In genomic region chr6:93416575-93417420, GRCh38 we compare ENCODE assay signal across 8 cellular contexts. TPM values are rescaled to one million over a fixed set of nuclear protein-coding genes. Genes with fewer than 3 reads are reported as not detected.
DNase-seq lines count a peak whose midpoint lies in the region; ATAC-seq lines count a peak whose summit lies in the region.

No MANE protein-coding gene starts in this region.

- DNase-seq in HuH-7.5 (ENCODE audit: low spot score) (peak; percentile 16), T1000 (lab: John Stamatoyannopoulos, UW) (peak; percentile 37), cardiac septum (ENCODE audit: low spot score) (peak; percentile 78), posterior vena cava (ENCODE audit: low spot score) (peak; percentile 74), left lobe of liver (ENCODE audit: low spot score) (no peak)

- H3K4me1 ChIP-seq in BLaER1 treated with 17β-estradiol and CSF1 and Interleukin-3, amounts not matched to agents 10 nM and 100 nM: peaks cover 5 to 30% (median 19%) of the 10 kb centered on the region in 10 experiments; a peak in 18 of 20 replicates

- no peak for ATAC-seq in HG03095 (IDR thresholded peaks at IDR 0.05; ENCODE audit: unreplicated experiment)
- no peak for ATAC-seq in HG03432 (IDR thresholded peaks at IDR 0.05; ENCODE audit: unreplicated experiment)
- ATAC-seq in left lobe of liver: no peak

- peak overlapping the region; percentile 92 to 100 (median 98) for H3K4me2 ChIP-seq in BLaER1 treated with 17β-estradiol and CSF1 and Interleukin-3, amounts not matched to agents 10 nM and 100 nM

- intact Hi-C loops in cardiac septum (cut with DNase I) (no loop called here), posterior vena cava (cut with DNase I) (no loop called here)

- no peaks in the 10 kb centered on the region for H3K36me3 ChIP-seq in BLaER1 treated with 17β-estradiol and CSF1 and Interleukin-3, amounts not matched to agents 10 nM and 100 nM

- peaks cover 0 to 20% (median 10%) of the 10 kb centered on the region in 11 experiments; a peak in 8 of 22 replicates for H4K20me1 ChIP-seq in BLaER1 treated with 17β-estradiol and CSF1 and Interleukin-3, amounts not matched to agents 10 nM and 100 nM

- peaks cover 72 to 88% (median 75%) of the 10 kb centered on the region in 11 experiments for H3K27me3 ChIP-seq in BLaER1 treated with 17β-estradiol and CSF1 and Interleukin-3, amounts not matched to agents 10 nM and 100 nM

- no peaks in the 10 kb centered on the region for H3K9me3 ChIP-seq in BLaER1 treated with 17β-estradiol and CSF1 and Interleukin-3, amounts not matched to agents 10 nM and 100 nM (replicated peaks in 1 of 11)

- H3K4me3 ChIP-seq in BLaER1 treated with 17β-estradiol and CSF1 and Interleukin-3, amounts not matched to agents 10 nM and 100 nM: peak overlapping the region; percentile 59 to 73 (median 68)

- H3K9ac ChIP-seq in BLaER1 treated with 17β-estradiol and CSF1 and Interleukin-3, amounts not matched to agents 10 nM and 100 nM: peak overlapping the region in 5 of 11 experiments; percentile 16 to 67 (median 26); a peak in 5 of 22 replicates

- no peak overlapping the region for H3K27ac ChIP-seq in BLaER1 treated with 17β-estradiol and CSF1 and Interleukin-3, amounts not matched to agents 10 nM and 100 nM

RNA-seq across cellular contexts. Expression of gene EPHA7, which starts 2.6 kb away (rescaled TPM):
- total RNA-seq in cardiac septum (6.2 TPM), posterior vena cava (under 1 TPM; 0.19 to 0.24 TPM), left lobe of liver (0.10 TPM)
